Comparison of ENCODE assay signal across 9 cellular contexts in genomic region chr3:188185717-188186236, GRCh38. TPM values are rescaled to one million over a fixed set of nuclear protein-coding genes. Genes with fewer than 3 reads are reported as not detected.
DNase-seq lines count a peak whose midpoint lies in the region; ATAC-seq, FAIRE-seq and TF ChIP-seq lines count a peak whose summit lies in the region.
"Had no signal": no experiment of that assay in that cellular context is flagged by ENCODE, and none has a peak within 500 bp of the region (broad histone marks: within the 10 kb centered on the region; RNA-seq: fewer than 3 reads in every experiment).

No MANE protein-coding gene starts in this region.

- H3K9me3 Mint-ChIP-seq in activated naive CD4-positive, alpha-beta T cell treated with anti-CD3 and anti-CD28 coated beads, Interleukin-2, amount 50 U/mL, for 72 hours: no peaks in the 10 kb centered on the region

- peak; percentile 53 to 58 for ATAC-seq in activated naive CD4-positive, alpha-beta T cell treated with anti-CD3 and anti-CD28 coated beads, Interleukin-2, amount 50 U/mL, for 72 hours
- ATAC-seq in left lung (peak; percentile 85), GM18498 (IDR thresholded peaks at IDR 0.05; ENCODE audit: unreplicated experiment) (no peak), omental fat pad (ENCODE audit: low FRiP score) (no peak)

- H3K27me3 ChIP-seq in ascending aorta (no peaks in the 10 kb centered on the region), left lung (no peaks in the 10 kb centered on the region)

- H3K4me1 ChIP-seq in ascending aorta: peaks cover 12 to 75% of the 10 kb centered on the region in 2 donors
- H3K4me1 ChIP-seq in left lung: peaks cover 5 to 38% of the 10 kb centered on the region in 2 donors

- H3K9me3 ChIP-seq in ascending aorta (no peaks in the 10 kb centered on the region), left lung (no peaks in the 10 kb centered on the region)

- peak overlapping the region; percentile 24 to 26 for H3K27ac Mint-ChIP-seq in activated naive CD4-positive, alpha-beta T cell treated with anti-CD3 and anti-CD28 coated beads, Interleukin-2, amount 50 U/mL, for 72 hours

- peaks cover 4 to 5% of the 10 kb centered on the region in 2 donors for H3K36me3 ChIP-seq in ascending aorta
- H3K36me3 ChIP-seq in left lung: no peaks in the 10 kb centered on the region

- intact Hi-C loops in ascending aorta (cut with DNase I): no loop called here
- intact Hi-C loops in left lung (cut with DNase I): no loop called here

- peak overlapping the region in 1 of 2 donors; percentile 25 for H3K4me3 ChIP-seq in ascending aorta
- H3K4me3 ChIP-seq in left lung: no peak overlapping the region

- FAIRE-seq in RCC 7860 (lab: Jason Lieb, UNC): no peak

- DNase-seq in activated naive CD4-positive, alpha-beta T cell treated with anti-CD3 and anti-CD28 coated beads, Interleukin-2, amount 50 U/mL, for 72 hours (ENCODE audit: low spot score in 2 of 2): no peak
- no peak for DNase-seq in activated naive CD4-positive, alpha-beta T cell treated with anti-CD3 and anti-CD28 coated beads, Interleukin-2, amount 50 U/mL, for 16 hours
- DNase-seq in ascending aorta (ENCODE audit: low spot score in 2 of 2) (no peak), left lung (peak in 1 of 2 donors; percentile 45), ureter (ENCODE audit: low spot score) (peak; percentile 53), RCC 7860 (ENCODE audit: low spot score) (no peak), omental fat pad (ENCODE audit: low spot score) (no peak)

- peaks cover 0 to 2% of the 10 kb centered on the region in 2 donors for H3K36me3 Mint-ChIP-seq in activated naive CD4-positive, alpha-beta T cell treated with anti-CD3 and anti-CD28 coated beads, Interleukin-2, amount 50 U/mL, for 72 hours

- H3K27ac ChIP-seq in ascending aorta: peak overlapping the region; percentile 70 to 78
- peak overlapping the region; percentile 53 to 65 for H3K27ac ChIP-seq in left lung
- H3K27ac ChIP-seq: HL-60 had no signal

- no peak for TF ChIP-seq CTCF in ascending aorta (IDR thresholded peaks at IDR 0.05)
- no peak for TF ChIP-seq CTCF in left lung (IDR thresholded peaks at IDR 0.05)
- TF ChIP-seq CTCF in omental fat pad (IDR thresholded peaks at IDR 0.05): no peak

RNA-seq across cellular contexts. Expression of gene LPP, which starts 31.8 kb away (rescaled TPM):
- total RNA-seq in activated naive CD4-positive, alpha-beta T cell treated with anti-CD3 and anti-CD28 coated beads, Interleukin-2, amount 50 U/mL, for 72 hours: 10 to 100 TPM; 52.7 to 53.4 TPM
- 1,791 TPM for total RNA-seq in ascending aorta
- 100 to 1,000 TPM; 160 to 220 TPM for total RNA-seq in left lung
- total RNA-seq in ureter: 560 TPM
- total RNA-seq in omental fat pad: 100 to 1,000 TPM; 113 to 302 (median 126) TPM

Comparison
In these comparisons a context has a peak if more than half of its experiments do, and no peak if none do; other contexts are left out.
1. ATAC-seq: peak in activated naive CD4-positive, alpha-beta T cell treated with anti-CD3 and anti-CD28 coated beads, Interleukin-2, amount 50 U/mL, for 72 hours (2 of 2) and left lung (single experiment); none in GM18498 (single experiment) and omental fat pad (single experiment).